In genomic region chr17:81833921-81834830, GRCh38 we compare ENCODE assay signal across 9 cellular contexts. TPM values are rescaled to one million over a fixed set of nuclear protein-coding genes. Genes with fewer than 3 reads are reported as not detected.
A peak's percentile ranks its signal among the peaks of the same experiment; 100 is the strongest.
DNase-seq lines count a peak whose midpoint lies in the region; ATAC-seq, FAIRE-seq and TF ChIP-seq lines count a peak whose summit lies in the region.
"Had no signal": no experiment of that assay in that cellular context is flagged by ENCODE, and none has a peak within 500 bp of the region (broad histone marks: within the 10 kb centered on the region; RNA-seq: fewer than 3 reads in every experiment).

No MANE protein-coding gene starts in this region.

- H3K27ac ChIP-seq in heart left ventricle (peak overlapping the region in 11 of 12 donors; percentile 92 to 99 (median 96)), K562 (ENCODE audit: extremely low read depth, low read depth, low read length) (peak overlapping the region; percentile 98), mesenchymal stem cell (ENCODE audit: low read length, poor library complexity, severe bottlenecking) (no peak overlapping the region), upper lobe of right lung (peak overlapping the region; percentile 92)

- H2BK120ac ChIP-seq in mesenchymal stem cell (ENCODE audit: low read depth, low read length) = peak overlapping the region; percentile 91

- peak; percentile 79 for FAIRE-seq in K562 (lab: Jason Lieb, UNC)

- H2AK5ac ChIP-seq in mesenchymal stem cell (ENCODE audit: low read length, severe bottlenecking) = peak overlapping the region; percentile 80

- no peaks in the 10 kb centered on the region for H3K9me1 ChIP-seq in K562 (ENCODE audit: control insufficient read depth, insufficient read depth, low read length)

- intact Hi-C loops in heart left ventricle (cut with DNase I) = loop anchor here in 1 of 10 donors (1.0 kb wide), 1 partner anchor 26 kb away; the partner anchor contains the start of gene P4HB
- intact Hi-C loops in cardiac septum (cut with DNase I) = loop anchor here (2.0 to 5.0 kb wide), 2 partner anchors 27 to 38 kb away; partner anchors contain the start of genes ARHGDIA and P4HB
- intact Hi-C loops in K562 (cut with micrococcal nuclease) = no loop called here
- intact Hi-C loops in upper lobe of right lung (cut with DNase I) = no loop called here

- CTCF ChIA-PET in K562 (lab: Yijun Ruan, JAX; ENCODE audit: low intra/inter-chr PET ratio) = no interaction called here

- H4K20me1 ChIP-seq in K562 (replicated peaks; ENCODE audit: control insufficient read depth, insufficient read depth, low read length) = no peaks in the 10 kb centered on the region

- H3K27me3 ChIP-seq in heart left ventricle = no peaks in the 10 kb centered on the region
- no peaks in the 10 kb centered on the region for H3K27me3 ChIP-seq in K562 (ENCODE audit: control insufficient read depth in 2 of 2, insufficient read depth in 2 of 2, low read length in 2 of 2)
- no peaks in the 10 kb centered on the region for H3K27me3 ChIP-seq in mesenchymal stem cell (ENCODE audit: control insufficient read depth in 1 of 2, insufficient read depth in 1 of 2, low read length in 2 of 2)
- no peaks in the 10 kb centered on the region for H3K27me3 ChIP-seq in upper lobe of right lung

- H2AFZ ChIP-seq in K562 (ENCODE audit: low read depth, low read length) = peak overlapping the region; percentile 68
- peak overlapping the region; percentile 47 for H2AFZ ChIP-seq in mesenchymal stem cell (ENCODE audit: low read depth, low read length)

- peak overlapping the region in 1 of 2 experiments; percentile 91 for H3K14ac ChIP-seq in mesenchymal stem cell (ENCODE audit: low read length in 2 of 2)

- H3K36me3 ChIP-seq in heart left ventricle = no peaks in the 10 kb centered on the region
- H3K36me3 ChIP-seq in K562 (ENCODE audit: control insufficient read depth, insufficient read depth, low read length) = no peaks in the 10 kb centered on the region
- peaks cover 4 to 6% of the 10 kb centered on the region in 2 experiments for H3K36me3 ChIP-seq in mesenchymal stem cell (ENCODE audit: control insufficient read depth in 1 of 2, insufficient read depth in 2 of 2, low read depth in 1 of 2, low read length in 2 of 2)
- no peaks in the 10 kb centered on the region for H3K36me3 ChIP-seq in upper lobe of right lung

- H2BK5ac ChIP-seq in mesenchymal stem cell (ENCODE audit: low read depth, low read length, poor library complexity, severe bottlenecking) = no peak overlapping the region

- H3K9ac ChIP-seq in K562 (ENCODE audit: insufficient read depth in 1 of 2, low read depth in 2 of 2, low read length in 2 of 2) = peak overlapping the region; percentile 85 to 96
- peak overlapping the region; percentile 97 for H3K9ac ChIP-seq in mesenchymal stem cell (ENCODE audit: low read length)

- no TSS peak for BruUV-seq in K562 (replicated peaks; lab: Mats Ljungman, UMichigan)

- H3K4me3 ChIP-seq in heart left ventricle (peak overlapping the region; percentile 50 to 97 (median 85)), K562 (peak overlapping the region; percentile 64), mesenchymal stem cell (ENCODE audit: insufficient read depth in 1 of 2, low read depth in 1 of 2, low read length in 2 of 2) (peak overlapping the region; percentile 68 to 80), upper lobe of right lung (peak overlapping the region; percentile 78)

- H3K4me2 ChIP-seq in K562 (ENCODE audit: insufficient read depth, low read length) = peak overlapping the region; percentile 85
- peak overlapping the region; percentile 81 for H3K4me2 ChIP-seq in mesenchymal stem cell (ENCODE audit: low read length, poor library complexity, severe bottlenecking)

- TF ChIP-seq EP300 in K562 (IDR thresholded peaks at IDR 0.05; ENCODE audit: low read length) = no peak

- in situ Hi-C loops in K562 (cut with MboI) = no loop called here

- H3K4me1 ChIP-seq in heart left ventricle (peaks cover 0 to 31% (median 21%) of the 10 kb centered on the region in 12 donors), K562 (replicated peaks in 1 of 2; ENCODE audit: control insufficient read depth in 2 of 2, insufficient read depth in 2 of 2, low read length in 2 of 2) (peaks cover 30 to 56% of the 10 kb centered on the region in 2 experiments), mesenchymal stem cell (ENCODE audit: control insufficient read depth, insufficient read depth, low read depth, low read length) (peaks cover 28% of the 10 kb centered on the region), upper lobe of right lung (peaks cover 22% of the 10 kb centered on the region)

- POLR2A ChIA-PET in K562 (lab: Yijun Ruan, JAX) = interaction anchor here (0.6 to 3.6 kb wide), 10 partner anchors 8 to 815 kb away, joined by 3 to 25 read pairs (median 4); partner anchors contain the start of gene NPB

- TF ChIP-seq CTCF in heart left ventricle (IDR thresholded peaks at IDR 0.05) = no peak
- TF ChIP-seq CTCF in K562 (IDR thresholded peaks at IDR 0.05 in 2 of 3, conservative IDR thresholded peaks at IDR 0.05 in 1 of 3; ENCODE audit: insufficient read depth in 2 of 3, low read depth in 1 of 3, low read length in 3 of 3) = no peak
- TF ChIP-seq CTCF in upper lobe of right lung (IDR thresholded peaks at IDR 0.05) = no peak

- TF ChIP-seq POLR2A in heart left ventricle (IDR thresholded peaks at IDR 0.05) = no peak
- no peak for TF ChIP-seq POLR2A in K562 (conservative IDR thresholded peaks at IDR 0.05)

- no peak overlapping the region for H2BK12ac ChIP-seq in mesenchymal stem cell (ENCODE audit: low read length in 2 of 2)

- ATAC-seq in heart left ventricle (no peak), K562 (no peak), upper lobe of right lung (no peak)

- no peak for TF ChIP-seq RAD21 in K562 (CRISPR knock-in tag; conservative IDR thresholded peaks at IDR 0.05 in 1 of 2, IDR thresholded peaks at IDR 0.05 in 1 of 2)

- peak overlapping the region; percentile 84 to 97 for H3K4ac ChIP-seq in mesenchymal stem cell (ENCODE audit: low read depth in 1 of 2, low read length in 2 of 2)

- peak overlapping the region in 1 of 2 experiments; percentile 80 for H3K23ac ChIP-seq in mesenchymal stem cell (ENCODE audit: low read length in 2 of 2)

- WGBS in heart left ventricle, 4 donors = 78 to 88% (median 85%) methylated on average over 23 to 31 of the region's 31 CpGs
- WGBS in K562 (ENCODE audit: insufficient coverage, low coverage, missing lambda C conversion rate) = 54% methylated on average over 25 of the region's 31 CpGs
- 90% methylated on average over 31 of the region's 31 CpGs for WGBS in mesenchymal stem cell

- no peak for DNase-seq in heart left ventricle
- no peak for DNase-seq in cardiac septum (ENCODE audit: low spot score)
- DNase-seq in K562 (ENCODE audit: extremely low read depth in 1 of 4, low spot score in 3 of 4) = no peak
- DNase-seq in mesenchymal stem cell = no peak
- DNase-seq in upper lobe of right lung = no peak
- DNase-seq in NCI-H1105 treated with DMSO at 0.1 percent for 48 hours (lab: John Stamatoyannopoulos, UW) = no peak
- no peak for DNase-seq in NCI-H128 (lab: John Stamatoyannopoulos, UW; ENCODE audit: unreplicated experiment)
- DNase-seq in activated CD4-positive, alpha-beta T cell treated with anti-CD3 and anti-CD28 coated beads for 1 hour = no peak

- peaks cover 28% of the 10 kb centered on the region; the same call in 2 of the 3 replicates for H3K79me2 ChIP-seq in K562 (ENCODE audit: control insufficient read depth, insufficient read depth, low read length)

- peak overlapping the region; percentile 99 for H4K91ac ChIP-seq in mesenchymal stem cell (ENCODE audit: low read length)

- H3K9me3 ChIP-seq in heart left ventricle (no peaks in the 10 kb centered on the region), K562 (replicated peaks; ENCODE audit: control insufficient read depth, insufficient read depth, low read depth, low read length) (no peaks in the 10 kb centered on the region), mesenchymal stem cell (ENCODE audit: control insufficient read depth, low read length) (no peaks in the 10 kb centered on the region), upper lobe of right lung (no peaks in the 10 kb centered on the region)
- H3K9me3 ChIP-seq: mucosa of descending colon had no signal

- H2BK15ac ChIP-seq in mesenchymal stem cell (ENCODE audit: low read depth, poor library complexity, severe bottlenecking) = peak overlapping the region; percentile 44

- H3K18ac ChIP-seq in mesenchymal stem cell (ENCODE audit: low read depth in 1 of 2, low read length in 2 of 2) = peak overlapping the region; percentile 94 to 95

- H4K8ac ChIP-seq in mesenchymal stem cell (ENCODE audit: low read length) = peak overlapping the region; percentile 93

- H3K79me1 ChIP-seq in mesenchymal stem cell (replicated peaks; ENCODE audit: low read length, poor library complexity, severe bottlenecking) = peaks cover 15% of the 10 kb centered on the region

RNA-seq across cellular contexts. Expression of gene PPP1R27, which starts 0.7 kb away (rescaled TPM):
- not detected for total RNA-seq in heart left ventricle
- polyA plus RNA-seq in heart left ventricle = not detected
- 0.32 TPM for total RNA-seq in cardiac septum
- total RNA-seq in K562 (2011; cell fraction: chromatin; rRNA removed; ENCODE audit: low replicate concordance) = 0.65 TPM in 1 of 2 replicates, not detected in the other
- total RNA-seq in K562 (2011; cell fraction: nucleolus; rRNA removed) = 2.4 and 3.2 TPM in 2 replicates
- total RNA-seq in K562 (2011; cell fraction: nucleoplasm; rRNA removed) = 0.81 and 0.99 TPM in 2 replicates
- 6.2 and 6.9 TPM in 2 replicates for total RNA-seq in K562 (2014; rRNA removed)
- total RNA-seq in K562 (2014; rRNA removed; fragmentation: Illumina TruSeq; extraction: Trizol) = 0.26 and 0.29 TPM in 2 replicates
- total RNA-seq in K562 (2015; rRNA removed; fragmentation: Illumina TruSeq; extraction: Trizol) = 0.47 and 0.68 TPM in 2 replicates
- total RNA-seq in K562 (2021) = 2.1 and 2.3 TPM in 2 replicates
- polyA plus RNA-seq in K562 (2011; rRNA removed) = 1.2 and 1.5 TPM in 2 replicates
- 1.9 and 10.6 TPM in 2 replicates for polyA plus RNA-seq in K562 (2011; cell fraction: cytosol; rRNA removed)
- polyA plus RNA-seq in K562 (2011; cell fraction: nucleus; rRNA removed) = 0.65 and 2.8 TPM in 2 replicates
- 0.32 and 2.5 TPM in 2 replicates for polyA plus RNA-seq in K562 (2012)
- polyA plus RNA-seq in K562 (2014; fragmentation: Illumina TruSeq; extraction: Trizol) = 0.95 and 2.1 TPM in 2 replicates
- polyA plus RNA-seq in K562 (2014; fragmentation: Nextera tagmentation; extraction: Ambion mirVana) = not detected
- 4.2 and 5.2 TPM in 2 replicates for polyA plus RNA-seq in K562 (2014; rRNA removed)
- polyA minus RNA-seq in K562 (2011; rRNA and poly(A)+ RNA removed) = 1.6 TPM in 1 of 2 replicates, not detected in the other
- polyA minus RNA-seq in K562 (2011; cell fraction: cytosol; rRNA and poly(A)+ RNA removed) = 2.7 TPM in 1 of 2 replicates, not detected in the other
- polyA minus RNA-seq in K562 (2011; cell fraction: nucleus; rRNA and poly(A)+ RNA removed) = 0.40 TPM in 1 of 2 replicates, not detected in the other
- 0.11 TPM for polyA plus RNA-seq in mesenchymal stem cell (2013, experiment 1 of 2)
- polyA plus RNA-seq in mesenchymal stem cell (2013, experiment 2 of 2) = 0.12 TPM
- not detected for total RNA-seq in upper lobe of right lung

RNA-seq across cellular contexts. Expression of gene MCRIP1, which starts 1.1 kb away (rescaled TPM):
- total RNA-seq in heart left ventricle (100 to 1,000 TPM in 5 of 9 donors, 10 to 100 TPM in 4; 74.8 to 134 (median 102) TPM), cardiac septum (102 TPM), K562 (2014; rRNA removed) (35.8 and 45.4 TPM in 2 replicates), K562 (2014; rRNA removed; fragmentation: Illumina TruSeq; extraction: Trizol) (1.5 and 1.7 TPM in 2 replicates), K562 (2015; rRNA removed; fragmentation: Illumina TruSeq; extraction: Trizol) (21.5 and 25.4 TPM in 2 replicates), K562 (2021) (32.8 and 36.0 TPM in 2 replicates), upper lobe of right lung (72.8 TPM)
- polyA plus RNA-seq in heart left ventricle (100 to 1,000 TPM; 159 to 266 TPM), K562 (2011; rRNA removed) (9.7 and 14.8 TPM in 2 replicates), K562 (2014; fragmentation: Illumina TruSeq; extraction: Trizol) (6.6 and 24.6 TPM in 2 replicates), K562 (2014; fragmentation: Nextera tagmentation; extraction: Ambion mirVana) (1 to 10 TPM in 1 of 2 experiments, under 1 TPM in 1; 0.39 to 1.4 TPM), K562 (2014; rRNA removed) (24.0 and 35.5 TPM in 2 replicates)
- 12.2 and 29.2 TPM in 2 replicates for total RNA-seq in K562 (2011; cell fraction: chromatin; rRNA removed; ENCODE audit: low replicate concordance)
- 23.2 and 24.1 TPM in 2 replicates for total RNA-seq in K562 (2011; cell fraction: nucleolus; rRNA removed)
- 15.3 and 17.0 TPM in 2 replicates for total RNA-seq in K562 (2011; cell fraction: nucleoplasm; rRNA removed)
- 25.9 and 79.2 TPM in 2 replicates for polyA plus RNA-seq in K562 (2011; cell fraction: cytosol; rRNA removed)
- polyA plus RNA-seq in K562 (2011; cell fraction: nucleus; rRNA removed) = 19.1 and 36.8 TPM in 2 replicates
- 21.3 and 72.4 TPM in 2 replicates for polyA plus RNA-seq in K562 (2012)
- polyA minus RNA-seq in K562 (2011; rRNA and poly(A)+ RNA removed) = 2.3 and 3.0 TPM in 2 replicates
- polyA minus RNA-seq in K562 (2011; cell fraction: cytosol; rRNA and poly(A)+ RNA removed) = 14.8 and 15.9 TPM in 2 replicates
- 3.0 and 4.7 TPM in 2 replicates for polyA minus RNA-seq in K562 (2011; cell fraction: nucleus; rRNA and poly(A)+ RNA removed)
- polyA plus RNA-seq in mesenchymal stem cell (2013, experiment 1 of 2) = 134 TPM
- 132 TPM for polyA plus RNA-seq in mesenchymal stem cell (2013, experiment 2 of 2)

RNA-seq across cellular contexts. Expression of gene P4HB, which starts 26.2 kb away (rescaled TPM):
- 100 to 1,000 TPM; 280 to 763 (median 374) TPM for total RNA-seq in heart left ventricle
- polyA plus RNA-seq in heart left ventricle = 100 to 1,000 TPM; 246 to 584 TPM
- total RNA-seq in cardiac septum = 371 TPM
- 722 and 1,069 TPM in 2 replicates for total RNA-seq in K562 (2011; cell fraction: chromatin; rRNA removed; ENCODE audit: low replicate concordance)
- 564 and 610 TPM in 2 replicates for total RNA-seq in K562 (2011; cell fraction: nucleolus; rRNA removed)
- total RNA-seq in K562 (2011; cell fraction: nucleoplasm; rRNA removed) = 598 and 659 TPM in 2 replicates
- 587 and 588 TPM in 2 replicates for total RNA-seq in K562 (2014; rRNA removed)
- 296 and 325 TPM in 2 replicates for total RNA-seq in K562 (2014; rRNA removed; fragmentation: Illumina TruSeq; extraction: Trizol)
- total RNA-seq in K562 (2015; rRNA removed; fragmentation: Illumina TruSeq; extraction: Trizol) = 404 and 420 TPM in 2 replicates
- total RNA-seq in K562 (2021) = 437 and 446 TPM in 2 replicates
- 75.9 and 116 TPM in 2 replicates for polyA plus RNA-seq in K562 (2011; rRNA removed)
- polyA plus RNA-seq in K562 (2011; cell fraction: cytosol; rRNA removed) = 46.6 and 61.5 TPM in 2 replicates
- polyA plus RNA-seq in K562 (2011; cell fraction: nucleus; rRNA removed) = 192 and 245 TPM in 2 replicates
- 600 and 818 TPM in 2 replicates for polyA plus RNA-seq in K562 (2012)
- polyA plus RNA-seq in K562 (2014; fragmentation: Illumina TruSeq; extraction: Trizol) = 645 and 729 TPM in 2 replicates
- polyA plus RNA-seq in K562 (2014; fragmentation: Nextera tagmentation; extraction: Ambion mirVana) = 10 to 100 TPM in 1 of 2 experiments, 1 to 10 TPM in 1; 4.4 to 14.9 TPM
- 181 and 191 TPM in 2 replicates for polyA plus RNA-seq in K562 (2014; rRNA removed)
- 66.8 and 103 TPM in 2 replicates for polyA minus RNA-seq in K562 (2011; rRNA and poly(A)+ RNA removed)
- 123 and 191 TPM in 2 replicates for polyA minus RNA-seq in K562 (2011; cell fraction: cytosol; rRNA and poly(A)+ RNA removed)
- 89.0 and 193 TPM in 2 replicates for polyA minus RNA-seq in K562 (2011; cell fraction: nucleus; rRNA and poly(A)+ RNA removed)
- polyA plus RNA-seq in mesenchymal stem cell (2013, experiment 1 of 2) = 1,896 TPM
- polyA plus RNA-seq in mesenchymal stem cell (2013, experiment 2 of 2) = 1,944 TPM
- 462 TPM for total RNA-seq in upper lobe of right lung

RNA-seq across cellular contexts. Expression of gene GCGR, which starts 30.2 kb away (rescaled TPM):
- not detected for total RNA-seq in heart left ventricle
- not detected for polyA plus RNA-seq in heart left ventricle
- total RNA-seq in cardiac septum = not detected
- not detected in 2 replicates for total RNA-seq in K562 (2011; cell fraction: chromatin; rRNA removed; ENCODE audit: low replicate concordance)
- not detected in 2 replicates for total RNA-seq in K562 (2011; cell fraction: nucleolus; rRNA removed)
- total RNA-seq in K562 (2011; cell fraction: nucleoplasm; rRNA removed) = not detected in 2 replicates
- total RNA-seq in K562 (2014; rRNA removed) = not detected in 2 replicates
- not detected in 2 replicates for total RNA-seq in K562 (2014; rRNA removed; fragmentation: Illumina TruSeq; extraction: Trizol)
- not detected in 2 replicates for total RNA-seq in K562 (2015; rRNA removed; fragmentation: Illumina TruSeq; extraction: Trizol)
- not detected in 2 replicates for total RNA-seq in K562 (2021)
- not detected in 2 replicates for polyA plus RNA-seq in K562 (2011; rRNA removed)
- not detected in 2 replicates for polyA plus RNA-seq in K562 (2011; cell fraction: cytosol; rRNA removed)
- not detected in 2 replicates for polyA plus RNA-seq in K562 (2011; cell fraction: nucleus; rRNA removed)
- not detected in 2 replicates for polyA plus RNA-seq in K562 (2012)
- polyA plus RNA-seq in K562 (2014; fragmentation: Illumina TruSeq; extraction: Trizol) = not detected in 2 replicates
- polyA plus RNA-seq in K562 (2014; fragmentation: Nextera tagmentation; extraction: Ambion mirVana) = not detected
- not detected in 2 replicates for polyA plus RNA-seq in K562 (2014; rRNA removed)
- polyA minus RNA-seq in K562 (2011; rRNA and poly(A)+ RNA removed) = not detected in 2 replicates
- polyA minus RNA-seq in K562 (2011; cell fraction: cytosol; rRNA and poly(A)+ RNA removed) = not detected in 2 replicates
- not detected in 2 replicates for polyA minus RNA-seq in K562 (2011; cell fraction: nucleus; rRNA and poly(A)+ RNA removed)
- not detected for polyA plus RNA-seq in mesenchymal stem cell (2013, experiment 1 of 2)
- polyA plus RNA-seq in mesenchymal stem cell (2013, experiment 2 of 2) = 0.03 TPM
- not detected for total RNA-seq in upper lobe of right lung

RNA-seq across cellular contexts. Expression of gene ARHGDIA, which starts 37.0 kb away (rescaled TPM):
- 100 to 1,000 TPM in 6 of 9 donors, 10 to 100 TPM in 3; 81.4 to 268 (median 152) TPM for total RNA-seq in heart left ventricle
- 100 to 1,000 TPM in 1 of 2 donors, 10 to 100 TPM in 1; 81.7 to 296 TPM for polyA plus RNA-seq in heart left ventricle
- total RNA-seq in cardiac septum = 158 TPM
- 54.5 and 180 TPM in 2 replicates for total RNA-seq in K562 (2011; cell fraction: chromatin; rRNA removed; ENCODE audit: low replicate concordance)
- total RNA-seq in K562 (2011; cell fraction: nucleolus; rRNA removed) = 155 and 173 TPM in 2 replicates
- total RNA-seq in K562 (2011; cell fraction: nucleoplasm; rRNA removed) = 62.4 and 82.4 TPM in 2 replicates
- 110 and 146 TPM in 2 replicates for total RNA-seq in K562 (2014; rRNA removed)
- 39.8 and 58.3 TPM in 2 replicates for total RNA-seq in K562 (2014; rRNA removed; fragmentation: Illumina TruSeq; extraction: Trizol)
- total RNA-seq in K562 (2015; rRNA removed; fragmentation: Illumina TruSeq; extraction: Trizol) = 105 and 107 TPM in 2 replicates
- total RNA-seq in K562 (2021) = 321 and 340 TPM in 2 replicates
- polyA plus RNA-seq in K562 (2011; rRNA removed) = 23.4 and 33.4 TPM in 2 replicates
- 25.4 and 72.4 TPM in 2 replicates for polyA plus RNA-seq in K562 (2011; cell fraction: cytosol; rRNA removed)
- 85.3 and 131 TPM in 2 replicates for polyA plus RNA-seq in K562 (2011; cell fraction: nucleus; rRNA removed)
- polyA plus RNA-seq in K562 (2012) = 235 and 249 TPM in 2 replicates
- polyA plus RNA-seq in K562 (2014; fragmentation: Illumina TruSeq; extraction: Trizol) = 129 and 227 TPM in 2 replicates
- 10 to 100 TPM in 1 of 2 experiments, 1 to 10 TPM in 1; 9.6 to 11.2 TPM for polyA plus RNA-seq in K562 (2014; fragmentation: Nextera tagmentation; extraction: Ambion mirVana)
- polyA plus RNA-seq in K562 (2014; rRNA removed) = 97.6 and 114 TPM in 2 replicates
- polyA minus RNA-seq in K562 (2011; rRNA and poly(A)+ RNA removed) = 8.6 and 11.9 TPM in 2 replicates
- polyA minus RNA-seq in K562 (2011; cell fraction: cytosol; rRNA and poly(A)+ RNA removed) = 45.1 and 68.4 TPM in 2 replicates
- 61.9 and 68.2 TPM in 2 replicates for polyA minus RNA-seq in K562 (2011; cell fraction: nucleus; rRNA and poly(A)+ RNA removed)
- 494 TPM for polyA plus RNA-seq in mesenchymal stem cell (2013, experiment 1 of 2)
- polyA plus RNA-seq in mesenchymal stem cell (2013, experiment 2 of 2) = 496 TPM
- 386 TPM for total RNA-seq in upper lobe of right lung
